Comparison of ENCODE assay signal across 12 cellular contexts in genomic region chr10:119314486-119314885, GRCh38.
DNase-seq lines count a peak whose midpoint lies in the region; ATAC-seq and TF ChIP-seq lines count a peak whose summit lies in the region.
"Had no signal": no experiment of that assay in that cellular context is flagged by ENCODE, and none has a peak within 500 bp of the region (broad histone marks: within the 10 kb centered on the region; RNA-seq: fewer than 3 reads in every experiment).

No MANE protein-coding gene starts in this region.

- POLR2A ChIA-PET in RWPE1 (lab: Yijun Ruan, JAX; ENCODE audit: low non-redundant PET), result interaction anchor here (0.7 kb wide), 1 partner anchor 126 kb away, joined by 3 read pairs; no protein-coding TSS in a partner anchor

- H3K9ac ChIP-seq in stomach smooth muscle (ENCODE audit: low read length in 2 of 2), result no peak overlapping the region

- peaks cover 9% of the 10 kb centered on the region for H3K9me3 Mint-ChIP-seq in activated CD4-positive, alpha-beta T cell treated with anti-CD3 and anti-CD28 coated beads, Interleukin-2, amount 10 ng/mL, durations not matched to agents 24 days and 14 days

- H3K27ac Mint-ChIP-seq in activated CD4-positive, alpha-beta T cell treated with anti-CD3 and anti-CD28 coated beads, Interleukin-2, amount 10 ng/mL, durations not matched to agents 24 days and 14 days, result peak overlapping the region; percentile 81
- H3K27ac Mint-ChIP-seq: dendritic cell treated with granulocyte-macrophage colony-stimulating factor and Interleukin-4, amounts not matched to agents 40 ng/mL and 50 ng/mL, for 4 days had no signal

- H3K4me1 ChIP-seq in lung (ENCODE audit: control insufficient read depth in 2 of 2, insufficient read depth in 2 of 2, low read length in 2 of 2) (peaks cover 3 to 65% of the 10 kb centered on the region in 2 donors), stomach smooth muscle (ENCODE audit: control insufficient read depth, insufficient read depth, low read length) (peaks cover 56% of the 10 kb centered on the region)

- TF ChIP-seq CTCF in RWPE1 (conservative IDR thresholded peaks at IDR 0.05; ENCODE audit: low read depth) (no peak), lung (IDR thresholded peaks at IDR 0.05; ENCODE audit: control extremely low read depth, extremely low read depth) (no peak)

- no peaks in the 10 kb centered on the region for H3K9me3 ChIP-seq in lung (ENCODE audit: control insufficient read depth in 2 of 2, insufficient read depth in 1 of 2, low read length in 1 of 2)
- H3K9me3 ChIP-seq in stomach smooth muscle (ENCODE audit: control insufficient read depth in 2 of 2, low read length in 2 of 2), result no peaks in the 10 kb centered on the region

- CTCF ChIA-PET in RWPE1 (lab: Yijun Ruan, JAX), result no interaction called here

- ATAC-seq in lung (ENCODE audit: insufficient read depth, low FRiP score), result no peak

- peaks cover 6% of the 10 kb centered on the region for H3K27me3 Mint-ChIP-seq in activated CD4-positive, alpha-beta T cell treated with anti-CD3 and anti-CD28 coated beads, Interleukin-2, amount 10 ng/mL, durations not matched to agents 24 days and 14 days

- H3K27me3 ChIP-seq in lung (ENCODE audit: control insufficient read depth, insufficient read depth) (no peaks in the 10 kb centered on the region), stomach smooth muscle (ENCODE audit: control insufficient read depth in 1 of 2, insufficient read depth in 2 of 2, low read length in 2 of 2) (no peaks in the 10 kb centered on the region)

- WGBS in lung, 2 donors, result 90 to 93% methylated on average over 7 of the region's 7 CpGs

- intact Hi-C loops in activated CD4-positive, alpha-beta T cell treated with anti-CD3 and anti-CD28 coated beads, Interleukin-2, amount 10 ng/mL, durations not matched to agents 24 days and 14 days (cut with micrococcal nuclease), result loop anchor here (2.0 kb wide), 3 partner anchors 14 to 60 kb away; no protein-coding TSS in a partner anchor

- no peak overlapping the region for H3K4me3 ChIP-seq in lung
- no peak overlapping the region for H3K4me3 ChIP-seq in stomach smooth muscle (ENCODE audit: low read length in 2 of 2)

- no peak for DNase-seq in activated CD4-positive, alpha-beta T cell treated with anti-CD3 and anti-CD28 coated beads, Interleukin-2, amount 10 ng/mL, durations not matched to agents 24 days and 14 days
- no peak for DNase-seq in activated CD4-positive, alpha-beta T cell treated with anti-CD3 and anti-CD28 coated beads, Interleukin-2, amount 50 U/mL, for 1 hour
- DNase-seq in RWPE1 (ENCODE audit: low spot score), result no peak
- DNase-seq in lung (ENCODE audit: low spot score), result no peak
- DNase-seq in activated CD8-positive, alpha-beta memory T cell treated with anti-CD3 and anti-CD28 coated beads, Interleukin-2, amount 50 U/mL, for 48 hours, result no peak
- DNase-seq in LoVo (ENCODE audit: low spot score), result no peak
- no peak for DNase-seq in central memory CD4-positive, alpha-beta T cell
- DNase-seq: Calu3, NCI-H2081 treated with DMSO at 0.1 percent for 48 hours had no signal

- peaks cover 22% of the 10 kb centered on the region for H3K36me3 Mint-ChIP-seq in activated CD4-positive, alpha-beta T cell treated with anti-CD3 and anti-CD28 coated beads, Interleukin-2, amount 10 ng/mL, durations not matched to agents 24 days and 14 days (ENCODE audit: low read depth)

- peak overlapping the region; percentile 80 for H3K27ac ChIP-seq in RWPE1
- H3K27ac ChIP-seq in lung (ENCODE audit: low read depth in 1 of 2, low read length in 1 of 2), result peak overlapping the region; percentile 3 to 26
- peak overlapping the region; percentile 79 for H3K27ac ChIP-seq in stomach smooth muscle (ENCODE audit: low read length)
- H3K27ac ChIP-seq: VCaP had no signal

- H3K4me3 Mint-ChIP-seq in activated CD4-positive, alpha-beta T cell treated with anti-CD3 and anti-CD28 coated beads, Interleukin-2, amount 10 ng/mL, durations not matched to agents 24 days and 14 days, result peak overlapping the region; percentile 20
- H3K4me3 Mint-ChIP-seq: dendritic cell treated with granulocyte-macrophage colony-stimulating factor and Interleukin-4, amounts not matched to agents 40 ng/mL and 50 ng/mL, for 4 days had no signal

- no peaks in the 10 kb centered on the region for H3K36me3 ChIP-seq in lung (ENCODE audit: control insufficient read depth in 2 of 2, insufficient read depth in 2 of 2, low read length in 2 of 2)
- peaks cover 0 to 2% of the 10 kb centered on the region in 2 donors for H3K36me3 ChIP-seq in stomach smooth muscle (ENCODE audit: control insufficient read depth in 2 of 2, insufficient read depth in 2 of 2, low read length in 2 of 2)

- H3K4me1 Mint-ChIP-seq in activated CD4-positive, alpha-beta T cell treated with anti-CD3 and anti-CD28 coated beads, Interleukin-2, amount 10 ng/mL, durations not matched to agents 24 days and 14 days, result peaks cover 54% of the 10 kb centered on the region

Comparison
In these comparisons a context has a peak if more than half of its experiments do, and no peak if none do; other contexts are left out.
1. H3K27ac ChIP-seq: peak in every context shown above with its lines; median percentile 80 in RWPE1; 79 in stomach smooth muscle; 14 in lung.